31 cellular contexts compared by ENCODE assay signal in genomic region chrX:10216208-10216607, GRCh38. TPM values are rescaled to one million over a fixed set of nuclear protein-coding genes. Genes with fewer than 3 reads are reported as not detected.
"Had no signal": no experiment of that assay in that cellular context is flagged by ENCODE, and none has a peak within 500 bp of the region (broad histone marks: within the 10 kb centered on the region; RNA-seq: fewer than 3 reads in every experiment).

No MANE protein-coding gene starts in this region.

- H3K9me3 ChIP-seq: esophagus squamous epithelium, gastroesophageal sphincter had no signal

- H3K4me3 ChIP-seq: esophagus squamous epithelium, gastroesophageal sphincter had no signal

- H3K27ac ChIP-seq: brain microvascular endothelial cell, epithelial cell of prostate, esophagus squamous epithelium, gastroesophageal sphincter, WERI-Rb-1 had no signal

- H3K27me3 ChIP-seq: brain microvascular endothelial cell, esophagus squamous epithelium, gastroesophageal sphincter had no signal

- DNase-seq: activated B cell treated with CpG ODN at 0.5 μM for 24 hours; activated CD4-positive, alpha-beta T cell treated with anti-CD3 and anti-CD28 coated beads for 48 hours; activated CD4-positive, alpha-beta T cell treated with anti-CD3 and anti-CD28 coated beads, Interleukin-2, amount 50 U/mL, for 1 hour; activated CD4-positive, alpha-beta T cell treated with anti-CD3 and anti-CD28 coated beads, Interleukin-2, amount 50 U/mL, for 48 hours; activated CD8-positive, alpha-beta memory T cell treated with anti-CD3 and anti-CD28 coated beads for 24 hours; activated CD8-positive, alpha-beta T cell treated with anti-CD3 and anti-CD28 coated beads for 36 hours; activated effector memory CD4-positive, alpha-beta T cell treated with Interleukin-2 at 50 U/mL for 16 hours; activated gamma-delta T cell treated with Interleukin-2 at 50 U/mL for 16 hours; activated naive CD4-positive, alpha-beta T cell treated with anti-CD3 and anti-CD28 coated beads, Interleukin-2, amount 50 U/mL, for 16 hours; activated naive CD4-positive, alpha-beta T cell treated with Interleukin-2 at 50 U/mL for 16 hours; activated T-cell treated with anti-CD3 and anti-CD28 coated beads, Interleukin-2, amount 50 U/mL, for 4 hours; amniotic stem cell; anterior cingulate cortex; brain microvascular endothelial cell; cortex of kidney; dermis blood vessel endothelial cell; effector CD4-positive, alpha-beta T cell; effector memory CD8-positive, alpha-beta T cell; esophagus squamous epithelium; foreskin melanocyte; head of caudate nucleus; T-helper 1 cell; T-helper 17 cell; T1000; WERI-Rb-1 had no signal

- FAIRE-seq: bronchial epithelial cell, endothelial cell of umbilical vein had no signal

- H3K36me3 ChIP-seq: brain microvascular endothelial cell, esophagus squamous epithelium, gastroesophageal sphincter had no signal

- ATAC-seq: activated CD4-positive, CD25-positive, alpha-beta regulatory T cell treated with anti-CD3 and anti-CD28 coated beads, Interleukin-2, amount 50 U/mL, for 24 hours; activated CD8-positive, alpha-beta T cell treated with anti-CD3 and anti-CD28 coated beads for 36 hours; activated T-cell treated with anti-CD3 and anti-CD28 coated beads, Interleukin-2, amount 50 U/mL, for 4 hours; activated T-helper 17 cell treated with anti-CD3 and anti-CD28 coated beads, Interleukin-2, amount 50 U/mL, for 72 hours; effector memory CD8-positive, alpha-beta T cell; gastroesophageal sphincter; T-helper 17 cell had no signal

- H3K4me1 ChIP-seq: esophagus squamous epithelium, gastroesophageal sphincter had no signal

RNA-seq across cellular contexts. Expression of gene CLCN4, which starts 59.4 kb away (rescaled TPM):
- total RNA-seq: activated CD8-positive, alpha-beta T cell treated with anti-CD3 and anti-CD28 coated beads for 36 hours had no signal
